In the genomic region with DNA sequence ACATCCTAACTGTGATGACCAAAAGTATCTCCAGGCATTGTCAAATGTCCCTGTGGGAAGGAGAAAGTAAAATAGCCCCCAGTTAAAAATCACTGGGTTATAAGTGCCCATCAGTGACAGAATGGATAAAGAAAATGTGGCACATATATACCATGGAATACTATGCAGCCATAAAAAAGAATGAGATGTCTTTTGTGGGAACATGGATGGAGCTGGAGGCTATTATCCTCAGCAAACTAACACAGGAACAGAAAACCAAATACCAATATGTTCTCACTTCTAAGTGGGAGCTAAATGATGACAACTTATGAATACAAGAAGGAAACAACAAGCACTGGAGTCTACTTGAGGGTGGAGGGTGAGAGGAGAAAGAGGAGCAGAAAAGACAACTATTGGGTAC, we compare ENCODE assay signal across 5 cellular contexts.
A peak's percentile ranks its signal among the peaks of the same experiment; 100 is the strongest.
DNase-seq lines count a peak whose midpoint lies in the region; TF ChIP-seq lines count a peak whose summit lies in the region.
"Not testable (repeated sequence)": the region's sequence is repeated elsewhere in the genome, so short reads cannot be mapped to it uniquely, and the experiment has no call there.

No MANE protein-coding gene starts in this region.

- not testable (repeated sequence) for H3K36me3 ChIP-seq in esophagus muscularis mucosa; muscle layer of colon (ENCODE audit: insufficient read depth, low read length); neutrophil; sigmoid colon

- TF ChIP-seq CTCF in esophagus muscularis mucosa (IDR thresholded peaks at IDR 0.05); neutrophil (IDR thresholded peaks at IDR 0.05); sigmoid colon (IDR thresholded peaks at IDR 0.05): not testable (repeated sequence)

- not testable (repeated sequence) for TF ChIP-seq EP300 in esophagus muscularis mucosa (IDR thresholded peaks at IDR 0.05); sigmoid colon (IDR thresholded peaks at IDR 0.05)

- H3K27me3 ChIP-seq in esophagus muscularis mucosa; muscle layer of colon (ENCODE audit: control insufficient read depth in 1 of 2, insufficient read depth in 2 of 2, low read length in 2 of 2); neutrophil; sigmoid colon: not testable (repeated sequence)

- H3K27me3 Mint-ChIP-seq in activated naive CD4-positive, alpha-beta T cell treated with anti-CD3 and anti-CD28 coated beads, Interleukin-2, amount 50 U/mL, for 24 hours, result not testable (repeated sequence)

- H3K9me3 ChIP-seq in esophagus muscularis mucosa; muscle layer of colon (ENCODE audit: low read length); neutrophil; sigmoid colon: not testable (repeated sequence)

- not testable (repeated sequence) for H3K36me3 Mint-ChIP-seq in activated naive CD4-positive, alpha-beta T cell treated with anti-CD3 and anti-CD28 coated beads, Interleukin-2, amount 50 U/mL, for 24 hours

- intact Hi-C loops in esophagus muscularis mucosa (cut with DNase I); sigmoid colon (cut with DNase I): not testable (repeated sequence)

- H3K27ac Mint-ChIP-seq in activated naive CD4-positive, alpha-beta T cell treated with anti-CD3 and anti-CD28 coated beads, Interleukin-2, amount 50 U/mL, for 24 hours, result peak overlapping the region; percentile 46

- not testable (repeated sequence) for TF ChIP-seq POLR2A in esophagus muscularis mucosa (IDR thresholded peaks at IDR 0.05; ENCODE audit: low read depth); sigmoid colon (IDR thresholded peaks at IDR 0.05)

- H3K9ac ChIP-seq in muscle layer of colon (ENCODE audit: low read length), result not testable (repeated sequence)

- peak overlapping the region; percentile 46 to 63 (median 55) for H3K27ac ChIP-seq in esophagus muscularis mucosa (replicated peaks in 1 of 4)
- H3K27ac ChIP-seq in muscle layer of colon (ENCODE audit: low read depth, low read length), result peak overlapping the region; percentile 52
- peak overlapping the region; percentile 67 for H3K27ac ChIP-seq in neutrophil
- H3K27ac ChIP-seq in sigmoid colon, result peak overlapping the region; percentile 47 to 70 (median 54)

- DNase-seq in esophagus muscularis mucosa (ENCODE audit: extremely low spot score); sigmoid colon: not testable (repeated sequence)

- not testable (repeated sequence) for H3K4me3 Mint-ChIP-seq in activated naive CD4-positive, alpha-beta T cell treated with anti-CD3 and anti-CD28 coated beads, Interleukin-2, amount 50 U/mL, for 24 hours

- not testable (repeated sequence) for H3K4me3 ChIP-seq in esophagus muscularis mucosa; muscle layer of colon (ENCODE audit: low read depth in 1 of 2, low read length in 2 of 2); neutrophil (ENCODE audit: low read depth in 1 of 2, low read length in 1 of 2); sigmoid colon

- H3K4me1 ChIP-seq in esophagus muscularis mucosa, result peaks cover 9 to 64% (median 35%) of the 10 kb centered on the region in 4 donors
- peaks cover 22% of the 10 kb centered on the region for H3K4me1 ChIP-seq in muscle layer of colon (ENCODE audit: insufficient read depth, low read length)
- H3K4me1 ChIP-seq in neutrophil (ENCODE audit: control insufficient read depth in 1 of 2, insufficient read depth in 1 of 2, low read depth in 1 of 2, low read length in 1 of 2), result peaks cover 41 to 44% of the 10 kb centered on the region in 2 experiments
- peaks cover 2 to 29% (median 7%) of the 10 kb centered on the region in 4 donors for H3K4me1 ChIP-seq in sigmoid colon

- H3K9me3 Mint-ChIP-seq in activated naive CD4-positive, alpha-beta T cell treated with anti-CD3 and anti-CD28 coated beads, Interleukin-2, amount 50 U/mL, for 24 hours, result not testable (repeated sequence)

- H3K4me1 Mint-ChIP-seq in activated naive CD4-positive, alpha-beta T cell treated with anti-CD3 and anti-CD28 coated beads, Interleukin-2, amount 50 U/mL, for 24 hours, result peaks cover 16% of the 10 kb centered on the region
